ENCODE assay signal across 12 cellular contexts in genomic region chr10:132469197-132469942, GRCh38.
DNase-seq lines count a peak whose midpoint lies in the region; FAIRE-seq and TF ChIP-seq lines count a peak whose summit lies in the region.
"Had no signal": no experiment of that assay in that cellular context is flagged by ENCODE, and none has a peak within 500 bp of the region (broad histone marks: within the 10 kb centered on the region; RNA-seq: fewer than 3 reads in every experiment).

No MANE protein-coding gene starts in this region.

- peaks cover 0 to 9% (median 0%) of the 10 kb centered on the region in 4 donors for H3K9me3 ChIP-seq in tibial nerve
- H3K9me3 ChIP-seq: suprapubic skin had no signal

- TF ChIP-seq EP300 in tibial nerve (IDR thresholded peaks at IDR 0.05), result peak in 1 of 2 donors; percentile 35

- TF ChIP-seq CTCF in tibial nerve (IDR thresholded peaks at IDR 0.05), result no peak

- H3K36me3 ChIP-seq in tibial nerve, result no peaks in the 10 kb centered on the region
- H3K36me3 ChIP-seq: suprapubic skin had no signal

- TF ChIP-seq POLR2A in tibial nerve (IDR thresholded peaks at IDR 0.05), result no peak

- H3K27ac ChIP-seq in cingulate gyrus (ENCODE audit: low read depth, low read length) (peak overlapping the region; percentile 19), tibial nerve (peak overlapping the region; percentile 21 to 96 (median 82))
- H3K27ac ChIP-seq: suprapubic skin had no signal

- no peak for FAIRE-seq in GM19239 (lab: Jason Lieb, UNC)
- FAIRE-seq: A204.1, bronchial epithelial cell had no signal

- no peaks in the 10 kb centered on the region for H3K27me3 ChIP-seq in tibial nerve
- H3K27me3 ChIP-seq: suprapubic skin had no signal

- 39 to 49% methylated on average over 20 to 21 of the region's 21 CpGs for WGBS in tibial nerve, 2 donors

- peak; percentile 34 for DNase-seq in DMS79 treated with DMSO at 0.1 percent for 48 hours (lab: John Stamatoyannopoulos, UW)
- no peak for DNase-seq in DMS79 (lab: John Stamatoyannopoulos, UW)
- DNase-seq in medulla oblongata (ENCODE audit: extremely low spot score), result peak; percentile 51
- no peak for DNase-seq in tibial nerve (ENCODE audit: low spot score in 2 of 2)
- DNase-seq in GM19239 (ENCODE audit: insufficient read length, low spot score), result no peak
- no peak for DNase-seq in NK-92 treated with Interleukin-12 subunit alpha and Interleukin-12 subunit beta, amount 100 ng/mL, for 24 hours (lab: John Stamatoyannopoulos, UW)
- no peak for DNase-seq in HT-29 (ENCODE audit: low spot score)
- DNase-seq: Kasumi-1 had no signal

- peaks cover 0 to 68% (median 54%) of the 10 kb centered on the region in 4 donors for H3K4me1 ChIP-seq in tibial nerve

- no peak overlapping the region for H3K4me3 ChIP-seq in tibial nerve
- H3K4me3 ChIP-seq: suprapubic skin had no signal

Comparison
In these comparisons a context has a peak if more than half of its experiments do, and no peak if none do; other contexts are left out.
1. DNase-seq: peak in DMS79 treated with DMSO at 0.1 percent for 48 hours (single experiment) and medulla oblongata (single experiment); none in DMS79 (single experiment), tibial nerve (0 of 2), GM19239 (single experiment), NK-92 treated with Interleukin-12 subunit alpha and Interleukin-12 subunit beta, amount 100 ng/mL, for 24 hours (single experiment) and HT-29 (single experiment).